ENCODE assay signal across 12 cellular contexts in the genomic region with DNA sequence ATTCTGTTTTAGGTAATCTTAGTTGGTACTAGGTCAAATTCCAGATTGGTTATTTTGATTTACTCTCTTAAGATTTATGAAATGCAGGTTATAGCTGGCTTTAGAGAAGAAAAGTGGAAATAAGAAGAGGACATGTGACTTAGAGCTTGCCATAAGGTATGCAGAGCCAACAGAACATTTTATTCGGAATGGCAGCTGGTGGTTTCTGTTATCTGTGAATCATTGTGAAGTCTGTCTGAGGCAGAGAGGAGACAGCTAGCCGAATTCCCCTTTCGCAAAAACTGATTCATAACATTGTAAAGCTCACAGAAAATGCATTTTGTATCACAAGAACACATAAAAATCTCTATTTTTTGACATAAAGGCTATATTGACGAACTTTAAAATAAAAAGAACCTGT.
DNase-seq lines count a peak whose midpoint lies in the region; ATAC-seq and TF ChIP-seq lines count a peak whose summit lies in the region.
"Had no signal": no experiment of that assay in that cellular context is flagged by ENCODE, and none has a peak within 500 bp of the region (broad histone marks: within the 10 kb centered on the region; RNA-seq: fewer than 3 reads in every experiment).

No MANE protein-coding gene starts in this region.

- no peak overlapping the region for H3K9ac ChIP-seq in mesenchymal stem cell (ENCODE audit: low read length)
- no peak overlapping the region for H3K9ac ChIP-seq in neural progenitor cell

- no peak overlapping the region for H3K4me2 ChIP-seq in mesenchymal stem cell (ENCODE audit: low read length, poor library complexity, severe bottlenecking)
- H3K4me2 ChIP-seq in neural progenitor cell, result no peak overlapping the region

- DNase-seq in AG09309 (ENCODE audit: low read depth), result peak; percentile 69
- DNase-seq in NCI-H2171 (lab: John Stamatoyannopoulos, UW), result peak; percentile 65
- DNase-seq in mesenchymal stem cell, result peak; percentile 85
- DNase-seq in neural progenitor cell (ENCODE audit: low spot score), result no peak
- DNase-seq: activated T-cell treated with anti-CD3 and anti-CD28 coated beads, Interleukin-2, amount 50 U/mL, for 48 hours; central memory CD4-positive, alpha-beta T cell; NCI-H1048; spleen had no signal

- no peak overlapping the region for H2BK120ac ChIP-seq in mesenchymal stem cell (ENCODE audit: low read depth, low read length)

- H3K79me2 ChIP-seq in neural progenitor cell (ENCODE audit: low read depth), result no peaks in the 10 kb centered on the region

- H3K9me3 Mint-ChIP-seq in brain (no peaks in the 10 kb centered on the region), neural progenitor cell (no peaks in the 10 kb centered on the region)
- H3K9me3 Mint-ChIP-seq in stimulated activated memory B cell treated with anti-CD40 and anti-IgM and Interleukin-4, amounts not matched to agents 10 μg/mL and 1 μg/mL and 100 μg/mL, for 72 hours, result no peaks in the 10 kb centered on the region

- H3K4me3 ChIP-seq in AG09309 (ENCODE audit: control insufficient read depth, low read depth, low read length) (no peak overlapping the region), mesenchymal stem cell (ENCODE audit: insufficient read depth in 1 of 2, low read depth in 1 of 2, low read length in 2 of 2) (no peak overlapping the region), neural progenitor cell (no peak overlapping the region)
- H3K4me3 ChIP-seq: spleen had no signal

- no peak overlapping the region for H2BK12ac ChIP-seq in mesenchymal stem cell (ENCODE audit: low read length in 2 of 2)

- H4K8ac ChIP-seq in mesenchymal stem cell (ENCODE audit: low read length), result no peak overlapping the region

- H3K27me3 ChIP-seq in mesenchymal stem cell (ENCODE audit: control insufficient read depth in 1 of 2, insufficient read depth in 1 of 2, low read length in 2 of 2) (no peaks in the 10 kb centered on the region), neural progenitor cell (no peaks in the 10 kb centered on the region)
- H3K27me3 ChIP-seq: spleen had no signal

- H3K4ac ChIP-seq in mesenchymal stem cell (ENCODE audit: low read depth in 1 of 2, low read length in 2 of 2), result no peak overlapping the region

- no peaks in the 10 kb centered on the region for H3K9me3 ChIP-seq in mesenchymal stem cell (ENCODE audit: control insufficient read depth, low read length)
- no peaks in the 10 kb centered on the region for H3K9me3 ChIP-seq in neural progenitor cell (ENCODE audit: low read depth)
- H3K9me3 ChIP-seq: spleen had no signal

- H2BK15ac ChIP-seq in mesenchymal stem cell (ENCODE audit: low read depth, poor library complexity, severe bottlenecking), result no peak overlapping the region

- WGBS in mesenchymal stem cell, result 7% methylated on average over 1 of the region's 4 CpGs

- H3K27ac ChIP-seq in mesenchymal stem cell (ENCODE audit: low read length, poor library complexity, severe bottlenecking), result peak overlapping the region; percentile 48
- no peak overlapping the region for H3K27ac ChIP-seq in neural progenitor cell
- H3K27ac ChIP-seq: spleen had no signal

- H2BK5ac ChIP-seq in mesenchymal stem cell (ENCODE audit: low read depth, low read length, poor library complexity, severe bottlenecking), result no peak overlapping the region

- no peak overlapping the region for H2AFZ ChIP-seq in mesenchymal stem cell (ENCODE audit: low read depth, low read length)
- no peak overlapping the region for H2AFZ ChIP-seq in neural progenitor cell (replicated peaks)

- H3K36me3 ChIP-seq in mesenchymal stem cell (ENCODE audit: control insufficient read depth in 1 of 2, insufficient read depth in 2 of 2, low read depth in 1 of 2, low read length in 2 of 2), result no peaks in the 10 kb centered on the region
- no peaks in the 10 kb centered on the region for H3K36me3 ChIP-seq in neural progenitor cell
- H3K36me3 ChIP-seq: spleen had no signal

- no peak overlapping the region for H3K18ac ChIP-seq in mesenchymal stem cell (ENCODE audit: low read depth in 1 of 2, low read length in 2 of 2)

- ATAC-seq in HG03520 (IDR thresholded peaks at IDR 0.05; ENCODE audit: unreplicated experiment) (no peak), GM19395 (IDR thresholded peaks at IDR 0.05; ENCODE audit: unreplicated experiment) (no peak)
- ATAC-seq in stimulated activated memory B cell treated with anti-CD40 and anti-IgM and Interleukin-4, amounts not matched to agents 10 μg/mL and 1 μg/mL and 100 μg/mL, for 72 hours, result no peak

- peaks cover 22% of the 10 kb centered on the region for H3K4me1 Mint-ChIP-seq in brain
- H3K4me1 Mint-ChIP-seq in stimulated activated memory B cell treated with anti-CD40 and anti-IgM and Interleukin-4, amounts not matched to agents 10 μg/mL and 1 μg/mL and 100 μg/mL, for 72 hours, result peaks cover 11% of the 10 kb centered on the region
- no peaks in the 10 kb centered on the region for H3K4me1 Mint-ChIP-seq in neural progenitor cell

- H3K79me1 ChIP-seq in mesenchymal stem cell (replicated peaks; ENCODE audit: low read length, poor library complexity, severe bottlenecking), result peaks cover 1% of the 10 kb centered on the region

- H3K27me3 Mint-ChIP-seq in brain, result no peaks in the 10 kb centered on the region
- H3K27me3 Mint-ChIP-seq in stimulated activated memory B cell treated with anti-CD40 and anti-IgM and Interleukin-4, amounts not matched to agents 10 μg/mL and 1 μg/mL and 100 μg/mL, for 72 hours, result no peaks in the 10 kb centered on the region
- peaks cover 4% of the 10 kb centered on the region for H3K27me3 Mint-ChIP-seq in neural progenitor cell (ENCODE audit: insufficient read depth, low read depth)

- H3K14ac ChIP-seq in mesenchymal stem cell (ENCODE audit: low read length in 2 of 2), result no peak overlapping the region

- no peaks in the 10 kb centered on the region for H4K20me1 ChIP-seq in neural progenitor cell (ENCODE audit: low read depth)

- peak overlapping the region in 3 of 5 experiments; percentile 32 to 76 (median 52) for H3K27ac Mint-ChIP-seq in brain
- H3K27ac Mint-ChIP-seq in stimulated activated memory B cell treated with anti-CD40 and anti-IgM and Interleukin-4, amounts not matched to agents 10 μg/mL and 1 μg/mL and 100 μg/mL, for 72 hours, result no peak overlapping the region
- no peak overlapping the region for H3K27ac Mint-ChIP-seq in neural progenitor cell

- H4K91ac ChIP-seq in mesenchymal stem cell (ENCODE audit: low read length), result no peak overlapping the region

- H3K4me1 ChIP-seq in mesenchymal stem cell (ENCODE audit: control insufficient read depth, insufficient read depth, low read depth, low read length) (no peaks in the 10 kb centered on the region), neural progenitor cell (peaks cover 8% of the 10 kb centered on the region)
- H3K4me1 ChIP-seq: spleen had no signal

- TF ChIP-seq CTCF in AG09309 (IDR thresholded peaks at IDR 0.05; ENCODE audit: control insufficient read depth, insufficient read depth, low read depth, low read length, missing control alignments) (no peak), brain (conservative IDR thresholded peaks at IDR 0.05) (no peak), neural progenitor cell (IDR thresholded peaks at IDR 0.05) (no peak)

- H3F3A ChIP-seq in neural progenitor cell (ENCODE audit: low read depth), result no peaks in the 10 kb centered on the region

- no peak overlapping the region for H3K23ac ChIP-seq in mesenchymal stem cell (ENCODE audit: low read length in 2 of 2)

- no peak overlapping the region for H2AK5ac ChIP-seq in mesenchymal stem cell (ENCODE audit: low read length, severe bottlenecking)

- no peaks in the 10 kb centered on the region for H3K36me3 Mint-ChIP-seq in brain
- no peaks in the 10 kb centered on the region for H3K36me3 Mint-ChIP-seq in stimulated activated memory B cell treated with anti-CD40 and anti-IgM and Interleukin-4, amounts not matched to agents 10 μg/mL and 1 μg/mL and 100 μg/mL, for 72 hours
- H3K36me3 Mint-ChIP-seq in neural progenitor cell, result no peaks in the 10 kb centered on the region

- H3K4me3 Mint-ChIP-seq in brain, result peak overlapping the region in 1 of 5 experiments; percentile 13
- no peak overlapping the region for H3K4me3 Mint-ChIP-seq in stimulated activated memory B cell treated with anti-CD40 and anti-IgM and Interleukin-4, amounts not matched to agents 10 μg/mL and 1 μg/mL and 100 μg/mL, for 72 hours
- H3K4me3 Mint-ChIP-seq in neural progenitor cell, result no peak overlapping the region

Comparison
In these comparisons a context has a peak if more than half of its experiments do, and no peak if none do; other contexts are left out.
1. H3K27ac Mint-ChIP-seq: peak in brain (3 of 5); none in stimulated activated memory B cell treated with anti-CD40 and anti-IgM and Interleukin-4, amounts not matched to agents 10 μg/mL and 1 μg/mL and 100 μg/mL, for 72 hours (single experiment) and neural progenitor cell (single experiment).